ENCODE assay signal across 8 cellular contexts in genomic region chr14:32939254-32940065, GRCh38. TPM values are rescaled to one million over a fixed set of nuclear protein-coding genes. Genes with fewer than 3 reads are reported as not detected.
DNase-seq lines count a peak whose midpoint lies in the region; ATAC-seq and TF ChIP-seq lines count a peak whose summit lies in the region.

No MANE protein-coding gene starts in this region.

- peak overlapping the region; percentile 46 to 69 for H3K4me3 ChIP-seq in uterus

- H3K4me1 ChIP-seq in foreskin keratinocyte: no peaks in the 10 kb centered on the region
- peaks cover 0 to 7% of the 10 kb centered on the region in 2 donors for H3K4me1 ChIP-seq in uterus

- intact Hi-C loops in natural killer cell (cut with micrococcal nuclease): no loop called here
- intact Hi-C loops in uterus (cut with DNase I; ENCODE audit: low total_unique reads): no loop called here

- no peak for TF ChIP-seq POLR2A in uterus (IDR thresholded peaks at IDR 0.05)

- no peaks in the 10 kb centered on the region for H3K9me3 Mint-ChIP-seq in natural killer cell

- ATAC-seq in foreskin keratinocyte: peak; percentile 66
- peak in 2 of 3 donors; percentile 59 to 60 for ATAC-seq in natural killer cell
- ATAC-seq in GM21737 (IDR thresholded peaks at IDR 0.05; ENCODE audit: unreplicated experiment): no peak

- H3K27me3 ChIP-seq in foreskin keratinocyte (peaks cover 71% of the 10 kb centered on the region), uterus (peaks cover 7 to 19% of the 10 kb centered on the region in 2 donors)

- H3K27ac ChIP-seq in foreskin keratinocyte (no peak overlapping the region), uterus (peak overlapping the region; percentile 87 to 88)

- TF ChIP-seq CTCF in foreskin keratinocyte (conservative IDR thresholded peaks at IDR 0.05) (no peak), natural killer cell (IDR thresholded peaks at IDR 0.05) (no peak), uterus (IDR thresholded peaks at IDR 0.05) (no peak)

- DNase-seq in stimulated activated CD4-positive, alpha-beta T cell treated with anti-CD3 and anti-CD28 coated beads, Interleukin-12 subunit alpha, Interleukin-12 subunit beta, amount 100 ng/mL, for 4 hours: peak; percentile 31
- no peak for DNase-seq in stimulated activated CD4-positive, alpha-beta T cell treated with anti-CD3 and anti-CD28 coated beads, Interleukin-1b, Interleukin-23, amount 100 ng/mL, for 48 hours
- peak; percentile 50 for DNase-seq in NCI-H1105 treated with DMSO at 0.1 percent for 48 hours (lab: John Stamatoyannopoulos, UW)
- peak; percentile 58 for DNase-seq in activated CD8-positive, alpha-beta memory T cell treated with anti-CD3 and anti-CD28 coated beads, Interleukin-2, amount 50 U/mL, for 48 hours
- DNase-seq in foreskin keratinocyte: peak in 1 of 2 donors; percentile 47
- no peak for DNase-seq in natural killer cell
- DNase-seq in uterus: peak; percentile 80 to 82

- H3K36me3 ChIP-seq in uterus: no peaks in the 10 kb centered on the region

- no peaks in the 10 kb centered on the region for H3K9me3 ChIP-seq in uterus

- peak overlapping the region; percentile 23 to 42 for H3K27ac Mint-ChIP-seq in natural killer cell

- H3K4me1 Mint-ChIP-seq in natural killer cell: peaks cover 0 to 23% of the 10 kb centered on the region in 2 donors

- H3K27me3 Mint-ChIP-seq in natural killer cell (ENCODE audit: low read depth in 2 of 2): peaks cover 29 to 49% of the 10 kb centered on the region in 2 donors

- H3K36me3 Mint-ChIP-seq in natural killer cell: no peaks in the 10 kb centered on the region

- peak overlapping the region; percentile 92 for H3K4me3 Mint-ChIP-seq in natural killer cell

RNA-seq across cellular contexts. Expression of gene NPAS3, which starts 0.8 kb away (rescaled TPM):
- not detected in 2 replicates for total RNA-seq in foreskin keratinocyte
- not detected in 2 replicates for polyA plus RNA-seq in foreskin keratinocyte
- not detected for total RNA-seq in natural killer cell
- 10 to 100 TPM in 1 of 4 donors, 1 to 10 TPM in 2, under 1 TPM in 1; 0.51 to 15.2 (median 6.6) TPM for total RNA-seq in uterus

Comparison
In these comparisons a context has a peak if more than half of its experiments do, and no peak if none do; other contexts are left out.
1. DNase-seq: peak in stimulated activated CD4-positive, alpha-beta T cell treated with anti-CD3 and anti-CD28 coated beads, Interleukin-12 subunit alpha, Interleukin-12 subunit beta, amount 100 ng/mL, for 4 hours (single experiment), NCI-H1105 treated with DMSO at 0.1 percent for 48 hours (single experiment), activated CD8-positive, alpha-beta memory T cell treated with anti-CD3 and anti-CD28 coated beads, Interleukin-2, amount 50 U/mL, for 48 hours (single experiment) and uterus (2 of 2); none in stimulated activated CD4-positive, alpha-beta T cell treated with anti-CD3 and anti-CD28 coated beads, Interleukin-1b, Interleukin-23, amount 100 ng/mL, for 48 hours (single experiment) and natural killer cell (single experiment).